16 cellular contexts compared by ENCODE assay signal in the genomic region with DNA sequence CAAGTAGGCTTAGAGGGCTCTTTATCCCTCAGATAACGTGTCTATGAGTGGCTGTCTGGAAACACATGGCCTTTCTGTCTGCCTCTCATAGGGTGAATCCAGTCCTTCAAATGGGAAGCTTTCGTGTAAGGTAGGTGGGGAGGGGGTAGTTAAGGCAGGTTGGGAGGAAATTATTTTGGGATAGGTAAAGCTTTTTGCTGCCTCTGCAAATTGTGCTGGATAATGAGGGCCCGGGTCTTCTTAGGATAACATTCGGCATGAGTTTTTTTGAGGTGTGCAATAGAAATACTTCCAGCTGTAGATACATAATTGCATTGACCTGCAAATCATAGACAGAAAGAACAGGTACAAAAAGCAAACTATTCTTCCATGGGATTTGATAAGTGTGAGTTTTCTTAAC.
"Had no signal": no experiment of that assay in that cellular context is flagged by ENCODE, and none has a peak within 500 bp of the region (broad histone marks: within the 10 kb centered on the region; RNA-seq: fewer than 3 reads in every experiment).

No MANE protein-coding gene starts in this region.

- H3K4me3 ChIP-seq: dorsolateral prefrontal cortex, right atrium auricular region had no signal

- DNase-seq: activated B cell treated with CpG ODN at 0.5 μM for 24 hours; activated CD4-positive, alpha-beta T cell treated with anti-CD3 and anti-CD28 coated beads, Interleukin-2, amount 50 U/mL, for 4 hours; activated naive CD4-positive, alpha-beta T cell treated with anti-CD3 and anti-CD28 coated beads, Interleukin-2, amount 50 U/mL, for 16 hours; anterior cingulate cortex; dorsolateral prefrontal cortex; hippocampal formation; left ventricle myocardium superior; small intestine; trophoblast cell had no signal

- H3K36me3 ChIP-seq: neutrophil, right atrium auricular region had no signal

- ATAC-seq: esophagus mucosa; left ventricle myocardium superior; stimulated activated effector memory CD8-positive, alpha-beta T cell treated with anti-CD3 and anti-CD28 coated beads, Interleukin-12 subunit alpha, Interleukin-12 subunit beta, amount 100 ng/mL, for 72 hours had no signal

- H3K9me3 ChIP-seq: neutrophil, right atrium auricular region had no signal

- H3K4me3 Mint-ChIP-seq: activated B cell treated with CpG ODN at 0.5 μM for 24 hours; stimulated activated effector memory CD8-positive, alpha-beta T cell treated with anti-CD3 and anti-CD28 coated beads, Interleukin-12 subunit alpha, Interleukin-12 subunit beta, amount 100 ng/mL, for 72 hours; T-helper 1 cell treated with Interleukin-12 subunit alpha and Interleukin-12 subunit beta and Interleukin-4 antibody, amounts not matched to agents 30 μg/mL and 1 μg/mL, for 36 hours had no signal

- H3K4me1 Mint-ChIP-seq: activated B cell treated with CpG ODN at 0.5 μM for 24 hours had no signal

- FAIRE-seq: bronchial epithelial cell, small intestine, TTC549 had no signal

- H3K27me3 ChIP-seq: dorsolateral prefrontal cortex, neutrophil, right atrium auricular region had no signal

- H3K27ac ChIP-seq: neutrophil, right atrium auricular region had no signal

- H3K27ac Mint-ChIP-seq: activated B cell treated with CpG ODN at 0.5 μM for 24 hours had no signal

- H3K9me3 Mint-ChIP-seq: activated B cell treated with CpG ODN at 0.5 μM for 24 hours; stimulated activated effector memory CD8-positive, alpha-beta T cell treated with anti-CD3 and anti-CD28 coated beads, Interleukin-12 subunit alpha, Interleukin-12 subunit beta, amount 100 ng/mL, for 72 hours; T-helper 1 cell treated with Interleukin-12 subunit alpha and Interleukin-12 subunit beta and Interleukin-4 antibody, amounts not matched to agents 30 μg/mL and 1 μg/mL, for 36 hours had no signal

- H3K4me1 ChIP-seq: right atrium auricular region had no signal
